ENCODE assay signal across 17 cellular contexts in the genomic region with DNA sequence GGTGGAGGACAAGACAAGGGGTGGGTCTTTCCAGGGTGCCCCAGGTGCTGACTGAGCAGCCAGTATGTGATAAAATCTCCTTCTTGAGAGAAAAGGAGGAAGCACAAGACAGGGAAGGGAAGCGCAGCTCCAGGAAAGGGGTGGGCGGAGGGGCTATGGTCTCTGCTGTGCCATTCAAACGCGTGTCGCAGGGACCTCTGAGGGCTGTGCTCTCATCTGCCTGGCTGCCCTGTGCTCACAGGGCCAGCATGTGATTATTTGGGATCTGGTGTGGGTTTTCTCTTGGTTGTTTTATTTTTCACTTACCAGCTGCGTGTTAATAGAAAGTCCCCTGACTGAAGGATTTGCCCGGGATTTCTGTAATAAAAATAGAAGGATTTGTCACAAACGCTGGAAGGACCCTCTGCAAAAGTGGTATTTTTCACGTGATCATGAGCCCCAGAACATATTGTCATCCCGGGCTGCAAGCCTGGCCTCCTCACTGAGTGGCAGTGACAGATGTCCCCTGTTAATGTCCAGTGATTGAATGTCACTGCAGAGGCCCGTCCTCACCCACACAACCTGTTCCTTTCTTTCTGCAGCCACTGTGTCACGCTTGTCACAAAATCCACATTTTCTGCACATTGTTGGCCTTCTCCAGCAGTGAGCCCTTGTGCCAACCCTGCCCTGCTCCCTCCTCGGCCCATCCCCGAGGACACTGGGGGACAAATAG. TPM values are rescaled to one million over a fixed set of nuclear protein-coding genes. Genes with fewer than 3 reads are reported as not detected.
DNase-seq lines count a peak whose midpoint lies in the region; ATAC-seq and TF ChIP-seq lines count a peak whose summit lies in the region.
"Had no signal": no experiment of that assay in that cellular context is flagged by ENCODE, and none has a peak within 500 bp of the region (broad histone marks: within the 10 kb centered on the region; RNA-seq: fewer than 3 reads in every experiment).

No MANE protein-coding gene starts in this region.

- H3K4me1 Mint-ChIP-seq in GM23338: peaks cover 7% of the 10 kb centered on the region; the same call in 1 of the 3 replicates
- H3K4me1 Mint-ChIP-seq in naive thymus-derived CD4-positive, alpha-beta T cell: peaks cover 0 to 1% (median 0%) of the 10 kb centered on the region in 7 donors
- H3K4me1 Mint-ChIP-seq: CD8-positive, alpha-beta memory T cell had no signal

- H3K27me3 ChIP-seq in GM23338 (ENCODE audit: insufficient read depth) (no peaks in the 10 kb centered on the region), Panc1 (ENCODE audit: control insufficient read depth, insufficient read depth, low read length) (no peaks in the 10 kb centered on the region), skeletal muscle tissue (ENCODE audit: control insufficient read depth in 3 of 3, insufficient read depth in 3 of 3, low read length in 3 of 3) (no peaks in the 10 kb centered on the region)
- no peaks in the 10 kb centered on the region for H3K27me3 ChIP-seq in naive thymus-derived CD4-positive, alpha-beta T cell (ENCODE audit: control insufficient read depth in 2 of 2, insufficient read depth in 2 of 2, low read length in 2 of 2)

- H3K27ac Mint-ChIP-seq in GM23338: no peak overlapping the region
- no peak overlapping the region for H3K27ac Mint-ChIP-seq in naive thymus-derived CD4-positive, alpha-beta T cell
- H3K27ac Mint-ChIP-seq: CD8-positive, alpha-beta memory T cell had no signal

- no peak for TF ChIP-seq CTCF in GM23338 (conservative IDR thresholded peaks at IDR 0.05; ENCODE audit: low read depth in 2 of 2)
- no peak for TF ChIP-seq CTCF in Panc1 (IDR thresholded peaks at IDR 0.05)

- H3K4me3 Mint-ChIP-seq in GM23338: no peak overlapping the region
- no peak overlapping the region for H3K4me3 Mint-ChIP-seq in naive thymus-derived CD4-positive, alpha-beta T cell
- H3K4me3 Mint-ChIP-seq: CD8-positive, alpha-beta memory T cell had no signal

- POLR2A ChIA-PET in Panc1 (lab: Charles Lee): no interaction called here
- POLR2A ChIA-PET in naive thymus-derived CD4-positive, alpha-beta T cell (lab: Charles Lee): no interaction called here

- no TSS peak for BruUV-seq in Panc1 (replicated peaks; lab: Mats Ljungman, UMichigan)

- no peaks in the 10 kb centered on the region for H3K79me2 ChIP-seq in GM23338 (replicated peaks; ENCODE audit: insufficient read depth)

- no peak overlapping the region for H3K4me2 ChIP-seq in GM23338

- H2AFZ ChIP-seq in GM23338: peak overlapping the region; percentile 91

- peaks cover 5% of the 10 kb centered on the region; the same call in 1 of the 2 replicates for H3K4me1 ChIP-seq in GM23338 (ENCODE audit: insufficient read depth)
- H3K4me1 ChIP-seq in Panc1 (ENCODE audit: control insufficient read depth, insufficient read depth, low read length): peaks cover 33% of the 10 kb centered on the region
- peaks cover 15 to 27% (median 24%) of the 10 kb centered on the region in 3 donors for H3K4me1 ChIP-seq in skeletal muscle tissue (ENCODE audit: control insufficient read depth in 3 of 3, insufficient read depth in 3 of 3, low read length in 3 of 3)
- no peaks in the 10 kb centered on the region for H3K4me1 ChIP-seq in naive thymus-derived CD4-positive, alpha-beta T cell (ENCODE audit: control insufficient read depth in 2 of 2, insufficient read depth in 2 of 2, low read length in 2 of 2)
- H3K4me1 ChIP-seq: BE2C had no signal

- no peaks in the 10 kb centered on the region for H3K9me3 Mint-ChIP-seq in GM23338
- no peaks in the 10 kb centered on the region for H3K9me3 Mint-ChIP-seq in naive thymus-derived CD4-positive, alpha-beta T cell
- H3K9me3 Mint-ChIP-seq: CD8-positive, alpha-beta memory T cell had no signal

- DNase-seq in GM23338 (ENCODE audit: low spot score): peak; percentile 7
- no peak for DNase-seq in Panc1 (ENCODE audit: low read depth, low spot score)
- peak; percentile 27 for DNase-seq in left kidney (ENCODE audit: low read depth, low spot score)
- no peak for DNase-seq in naive thymus-derived CD4-positive, alpha-beta T cell
- no peak for DNase-seq in NCI-H128 (lab: John Stamatoyannopoulos, UW; ENCODE audit: unreplicated experiment)
- DNase-seq in NCI-H2107 treated with DMSO at 0.1 percent for 48 hours (lab: John Stamatoyannopoulos, UW; ENCODE audit: unreplicated experiment): no peak
- DNase-seq: BE2C; CD8-positive, alpha-beta memory T cell; DMS79 treated with DMSO at 0.1 percent for 48 hours; NCI-H1930; NCI-H2171; NCI-H774 had no signal

- no peak overlapping the region for H3K4me3 ChIP-seq in GM23338
- H3K4me3 ChIP-seq in Panc1 (ENCODE audit: low read depth in 2 of 2, low read length in 2 of 2): no peak overlapping the region
- H3K4me3 ChIP-seq in skeletal muscle tissue (ENCODE audit: low read length in 3 of 3): peak overlapping the region in 2 of 3 donors; percentile 27 to 45
- no peak overlapping the region for H3K4me3 ChIP-seq in naive thymus-derived CD4-positive, alpha-beta T cell (ENCODE audit: low read length)
- H3K4me3 ChIP-seq: SK-N-MC had no signal

- peaks cover 3% of the 10 kb centered on the region for H3K27me3 Mint-ChIP-seq in GM23338 (ENCODE audit: insufficient read depth, low read depth, poor library complexity)
- peaks cover 4 to 19% (median 8%) of the 10 kb centered on the region in 5 donors for H3K27me3 Mint-ChIP-seq in naive thymus-derived CD4-positive, alpha-beta T cell

- H3K36me3 Mint-ChIP-seq in GM23338 (ENCODE audit: low read depth): no peaks in the 10 kb centered on the region
- no peaks in the 10 kb centered on the region for H3K36me3 Mint-ChIP-seq in naive thymus-derived CD4-positive, alpha-beta T cell
- H3K36me3 Mint-ChIP-seq: CD8-positive, alpha-beta memory T cell had no signal

- CTCF ChIA-PET in Panc1 (lab: Charles Lee): no interaction called here
- CTCF ChIA-PET in naive thymus-derived CD4-positive, alpha-beta T cell (lab: Charles Lee): no interaction called here

- H4K20me1 ChIP-seq in GM23338 (replicated peaks; ENCODE audit: insufficient read depth): no peaks in the 10 kb centered on the region

- no peak overlapping the region for H3K27ac ChIP-seq in GM23338 (ENCODE audit: low read depth)
- H3K27ac ChIP-seq in Panc1 (ENCODE audit: low read length): peak overlapping the region; percentile 55; the same call in 1 of the 2 replicates
- H3K27ac ChIP-seq in skeletal muscle tissue (ENCODE audit: low read depth, low read length): peak overlapping the region; percentile 80
- H3K27ac ChIP-seq in naive thymus-derived CD4-positive, alpha-beta T cell (ENCODE audit: low read depth, low read length): no peak overlapping the region
- H3K27ac ChIP-seq: HL-60, SK-N-MC had no signal

- H3K9ac ChIP-seq in skeletal muscle tissue (ENCODE audit: low read depth in 1 of 3, low read length in 3 of 3): peak overlapping the region in 2 of 3 donors; percentile 47 to 77

- ATAC-seq in GM23338 (peak; percentile 77), Panc1 (no peak)
- no peak for ATAC-seq in naive thymus-derived CD4-positive, alpha-beta T cell
- ATAC-seq: HCT116 had no signal

- no peaks in the 10 kb centered on the region for H3K9me2 ChIP-seq in GM23338 (ENCODE audit: insufficient read depth)

- in situ Hi-C loops in Panc1 (cut with HindIII; ENCODE audit: low pct_unique_long_range_greater_than_20kb, low sequenced_read_pairs): no loop called here

- intact Hi-C loops in Panc1 (cut with micrococcal nuclease; ENCODE audit: unreplicated experiment): no loop called here
- intact Hi-C loops in naive thymus-derived CD4-positive, alpha-beta T cell (cut with micrococcal nuclease): no loop called here

- H3K9me3 ChIP-seq in Panc1 (ENCODE audit: control insufficient read depth, insufficient read depth, low read depth, low read length) (no peaks in the 10 kb centered on the region), skeletal muscle tissue (ENCODE audit: control insufficient read depth in 3 of 3, low read length in 3 of 3) (no peaks in the 10 kb centered on the region)
- H3K9me3 ChIP-seq in naive thymus-derived CD4-positive, alpha-beta T cell (ENCODE audit: control insufficient read depth in 2 of 3, low read length in 3 of 3): no peaks in the 10 kb centered on the region
- H3K9me3 ChIP-seq: BE2C had no signal

- no peaks in the 10 kb centered on the region for H3K36me3 ChIP-seq in GM23338 (ENCODE audit: insufficient read depth)
- no peaks in the 10 kb centered on the region for H3K36me3 ChIP-seq in Panc1 (ENCODE audit: control insufficient read depth, insufficient read depth, low read length)
- no peaks in the 10 kb centered on the region for H3K36me3 ChIP-seq in skeletal muscle tissue (ENCODE audit: control insufficient read depth in 3 of 3, insufficient read depth in 3 of 3, low read length in 3 of 3)
- H3K36me3 ChIP-seq in naive thymus-derived CD4-positive, alpha-beta T cell (ENCODE audit: control insufficient read depth in 2 of 3, insufficient read depth in 3 of 3, low read length in 3 of 3): no peaks in the 10 kb centered on the region
- H3K36me3 ChIP-seq: BE2C had no signal

- no peaks in the 10 kb centered on the region for H3F3A ChIP-seq in GM23338 (replicated peaks; ENCODE audit: low read depth)

TF ChIP-seq in GM23338, 12 proteins besides CTCF, POLR2A, EP300 and RAD21 (continues in another document):
- TF ChIP-seq NANOG (IDR thresholded peaks at IDR 0.05; ENCODE audit: borderline replicate concordance): no peak

RNA-seq across cellular contexts. Expression of gene VSX1, which starts 35.0 kb away (rescaled TPM):
- 0.16 and 0.73 TPM in 2 replicates for total RNA-seq in GM23338 (2014; rRNA removed; shearing (Covaris generic))
- not detected in 2 replicates for polyA plus RNA-seq in GM23338 (2016; fragmentation: Nextera tagmentation; extraction: Ambion mirVana)
- total RNA-seq in Panc1 (2021; ENCODE audit: unreplicated experiment) (0.21 TPM), skeletal muscle tissue (not detected)
- polyA plus RNA-seq in Panc1 (2012; ENCODE audit: insufficient read length): not detected
- not detected for total RNA-seq in naive thymus-derived CD4-positive, alpha-beta T cell
- not detected for polyA plus RNA-seq in naive thymus-derived CD4-positive, alpha-beta T cell
- total RNA-seq: CD8-positive, alpha-beta memory T cell; PC-3 had no signal
- polyA plus RNA-seq: CD8-positive, alpha-beta memory T cell had no signal

RNA-seq across cellular contexts. Expression of gene ACSS1, which starts 59.0 kb away (rescaled TPM):
- 2.7 and 4.1 TPM in 2 replicates for total RNA-seq in GM23338 (2014; rRNA removed; shearing (Covaris generic))
- 1.1 and 1.3 TPM in 2 replicates for polyA plus RNA-seq in GM23338 (2016; fragmentation: Nextera tagmentation; extraction: Ambion mirVana)
- total RNA-seq in Panc1 (2021; ENCODE audit: unreplicated experiment) (32.2 TPM), skeletal muscle tissue (8.9 TPM)
- polyA plus RNA-seq in Panc1 (2012; ENCODE audit: insufficient read length): 21.7 TPM
- total RNA-seq in naive thymus-derived CD4-positive, alpha-beta T cell: 10 to 100 TPM; 33.1 to 51.7 (median 38.4) TPM
- polyA plus RNA-seq in naive thymus-derived CD4-positive, alpha-beta T cell: 10 to 100 TPM; 39.7 to 44.7 TPM

Comparison
In these comparisons a context has a peak if more than half of its experiments do, and no peak if none do; other contexts are left out.
1. DNase-seq: peak in GM23338 (single experiment) and left kidney (single experiment); none in Panc1 (single experiment), naive thymus-derived CD4-positive, alpha-beta T cell (0 of 9), NCI-H128 (single experiment) and NCI-H2107 treated with DMSO at 0.1 percent for 48 hours (single experiment).
2. H3K27ac ChIP-seq: peak in Panc1 (single experiment) and skeletal muscle tissue (single experiment); none in GM23338 (single experiment) and naive thymus-derived CD4-positive, alpha-beta T cell (single experiment).
3. H3K4me3 ChIP-seq: peak in skeletal muscle tissue (2 of 3); none in GM23338 (single experiment), Panc1 (0 of 2) and naive thymus-derived CD4-positive, alpha-beta T cell (single experiment).